8 cellular contexts compared by ENCODE assay signal in the genomic region with DNA sequence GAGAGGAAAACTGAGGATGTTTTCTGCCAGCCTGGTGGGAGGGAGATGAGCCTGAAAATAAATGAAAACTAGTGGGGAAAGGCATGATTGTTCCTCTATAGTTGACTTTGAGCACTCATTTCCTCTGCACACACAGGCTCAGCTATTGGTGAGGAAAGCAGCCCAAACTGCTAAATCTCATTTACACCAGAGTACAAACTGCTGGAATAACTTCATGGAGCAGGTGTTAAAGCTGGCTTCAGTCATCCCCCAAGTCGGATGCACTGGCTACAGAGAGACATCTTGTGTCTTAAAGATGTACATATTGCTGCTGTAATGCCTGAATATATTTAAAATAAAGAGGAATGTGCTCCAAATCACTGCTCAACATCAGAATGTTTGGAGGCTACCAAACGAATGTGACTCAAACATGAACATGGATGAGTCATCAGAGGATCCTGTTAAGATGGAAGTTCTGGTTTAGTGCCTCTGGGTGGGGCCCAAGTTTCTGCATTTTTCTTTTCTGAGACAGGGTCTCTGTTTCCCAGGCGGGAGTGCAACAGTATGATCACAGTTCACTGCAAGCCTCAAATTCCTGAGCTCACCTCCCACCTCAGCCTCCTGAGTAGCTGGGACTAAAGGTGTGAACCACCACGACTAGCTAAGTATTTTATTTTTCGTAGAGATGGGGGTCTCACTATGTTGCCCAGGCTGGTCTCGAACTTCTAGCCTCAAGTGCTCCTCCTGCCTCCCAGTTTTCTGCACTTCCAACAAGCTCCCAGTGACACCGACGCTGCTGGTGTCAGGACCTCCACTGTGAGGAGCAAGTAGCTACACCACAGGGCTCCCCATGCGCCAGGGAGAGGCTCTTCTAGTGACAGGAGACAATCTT.
DNase-seq lines count a peak whose midpoint lies in the region; ATAC-seq, FAIRE-seq and TF ChIP-seq lines count a peak whose summit lies in the region.

No MANE protein-coding gene starts in this region.

- no peak for TF ChIP-seq EP300 in A549 (IDR thresholded peaks at IDR 0.05)

- TF ChIP-seq RAD21 in A549 (conservative IDR thresholded peaks at IDR 0.05 in 1 of 2, IDR thresholded peaks at IDR 0.05 in 1 of 2) = no peak

- POLR2A ChIA-PET in A549 (lab: Yijun Ruan, JAX) = no interaction called here

- no peaks in the 10 kb centered on the region for H3K4me1 ChIP-seq in A549

- H3K4me3 ChIP-seq in A549 (no peak overlapping the region), foreskin fibroblast (ENCODE audit: low read depth in 1 of 2, low read length in 2 of 2) (no peak overlapping the region)

- no peaks in the 10 kb centered on the region for H3K27me3 Mint-ChIP-seq in T-helper 1 cell treated with Interleukin-12 subunit alpha and Interleukin-12 subunit beta and Interleukin-4 antibody, amounts not matched to agents 30 μg/mL and 1 μg/mL, for 36 hours (ENCODE audit: low read depth)
- peaks cover 2% of the 10 kb centered on the region for H3K27me3 Mint-ChIP-seq in glutamatergic neuron (ENCODE audit: unreplicated experiment)

- H3K4me2 ChIP-seq in A549 = no peak overlapping the region

- CTCF ChIA-PET in A549 (lab: Yijun Ruan, JAX) = interaction anchor here (0.8 to 3.5 kb wide), 4 partner anchors 8 to 64 kb away, joined by 3 to 12 read pairs (median 4); no protein-coding TSS in a partner anchor

- H3K9me3 Mint-ChIP-seq in T-helper 1 cell treated with Interleukin-12 subunit alpha and Interleukin-12 subunit beta and Interleukin-4 antibody, amounts not matched to agents 30 μg/mL and 1 μg/mL, for 36 hours = no peaks in the 10 kb centered on the region
- H3K9me3 Mint-ChIP-seq in glutamatergic neuron (ENCODE audit: unreplicated experiment) = peaks cover 1% of the 10 kb centered on the region

- no peak overlapping the region for H3K27ac ChIP-seq in A549

- no peak for ATAC-seq in A549
- ATAC-seq in GM21381 (IDR thresholded peaks at IDR 0.05; ENCODE audit: unreplicated experiment) = no peak
- ATAC-seq in GM21447 (IDR thresholded peaks at IDR 0.05; ENCODE audit: unreplicated experiment) = no peak
- ATAC-seq in HG02610 (IDR thresholded peaks at IDR 0.05; ENCODE audit: unreplicated experiment) = no peak

- peak in 1 of 2 experiments; percentile 9 for DNase-seq in A549 (ENCODE audit: low read depth in 1 of 2, low spot score in 1 of 2)
- DNase-seq in GM04504 (ENCODE audit: low read depth) = peak; percentile 8
- peak; percentile 53 to 80 for DNase-seq in foreskin fibroblast
- DNase-seq in glutamatergic neuron = no peak

- H3K4me1 Mint-ChIP-seq in T-helper 1 cell treated with Interleukin-12 subunit alpha and Interleukin-12 subunit beta and Interleukin-4 antibody, amounts not matched to agents 30 μg/mL and 1 μg/mL, for 36 hours (ENCODE audit: low read depth) = peaks cover 23% of the 10 kb centered on the region
- H3K4me1 Mint-ChIP-seq in glutamatergic neuron (ENCODE audit: low read depth, unreplicated experiment) = no peaks in the 10 kb centered on the region

- no peak for FAIRE-seq in A549 (lab: Jason Lieb, UNC)

- WGBS in A549 (ENCODE audit: missing lambda C conversion rate) = 7% methylated on average over 6 of the region's 9 CpGs

- peak overlapping the region; percentile 69 for H3K27ac Mint-ChIP-seq in T-helper 1 cell treated with Interleukin-12 subunit alpha and Interleukin-12 subunit beta and Interleukin-4 antibody, amounts not matched to agents 30 μg/mL and 1 μg/mL, for 36 hours
- no peak overlapping the region for H3K27ac Mint-ChIP-seq in glutamatergic neuron (ENCODE audit: unreplicated experiment)

- no peak for TF ChIP-seq POLR2A in A549 (IDR thresholded peaks at IDR 0.05; ENCODE audit: low read length)

- H3K9me3 ChIP-seq in A549 = no peaks in the 10 kb centered on the region

- TF ChIP-seq CTCF in A549 (IDR thresholded peaks at IDR 0.05) (no peak), foreskin fibroblast (IDR thresholded peaks at IDR 0.05; ENCODE audit: low read depth, low read length) (no peak), glutamatergic neuron (IDR thresholded peaks at IDR 0.05; ENCODE audit: partially characterized antibody, unreplicated experiment) (no peak)

- peaks cover 45% of the 10 kb centered on the region for H3K36me3 Mint-ChIP-seq in T-helper 1 cell treated with Interleukin-12 subunit alpha and Interleukin-12 subunit beta and Interleukin-4 antibody, amounts not matched to agents 30 μg/mL and 1 μg/mL, for 36 hours (ENCODE audit: low read depth)
- peaks cover 8% of the 10 kb centered on the region for H3K36me3 Mint-ChIP-seq in glutamatergic neuron (ENCODE audit: unreplicated experiment)

- peak overlapping the region; percentile 30 for H3K4me3 Mint-ChIP-seq in T-helper 1 cell treated with Interleukin-12 subunit alpha and Interleukin-12 subunit beta and Interleukin-4 antibody, amounts not matched to agents 30 μg/mL and 1 μg/mL, for 36 hours
- no peak overlapping the region for H3K4me3 Mint-ChIP-seq in glutamatergic neuron (ENCODE audit: unreplicated experiment)

TF ChIP-seq in A549, 52 proteins besides CTCF, POLR2A, EP300 and RAD21:
- TF ChIP-seq HDAC2 (IDR thresholded peaks at IDR 0.05) (no peak), CHD2 (IDR thresholded peaks at IDR 0.05; ENCODE audit: low read length, partially characterized antibody) (no peak), FOSL2 (IDR thresholded peaks at IDR 0.05) (no peak), FOSL2 (CRISPR knock-in tag; IDR thresholded peaks at IDR 0.05) (peak; percentile 54), REST (IDR thresholded peaks at IDR 0.05) (no peak), JUNB (IDR thresholded peaks at IDR 0.05) (no peak), RFX5 (IDR thresholded peaks at IDR 0.05) (no peak), CBX2 (IDR thresholded peaks at IDR 0.05; ENCODE audit: borderline replicate concordance, low read depth) (no peak), TP53 (CRISPR knock-in tag; IDR thresholded peaks at IDR 0.05) (no peak)
- TF ChIP-seq, protein P1, sequence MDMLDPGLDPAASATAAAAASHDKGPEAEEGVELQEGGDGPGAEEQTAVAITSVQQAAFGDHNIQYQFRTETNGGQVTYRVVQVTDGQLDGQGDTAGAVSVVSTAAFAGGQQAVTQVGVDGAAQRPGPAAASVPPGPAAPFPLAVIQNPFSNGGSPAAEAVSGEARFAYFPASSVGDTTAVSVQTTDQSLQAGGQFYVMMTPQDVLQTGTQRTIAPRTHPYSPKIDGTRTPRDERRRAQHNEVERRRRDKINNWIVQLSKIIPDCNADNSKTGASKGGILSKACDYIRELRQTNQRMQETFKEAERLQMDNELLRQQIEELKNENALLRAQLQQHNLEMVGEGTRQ (IDR thresholded peaks at IDR 0.05) = no peak
